Comparison of ENCODE assay signal across 8 cellular contexts in the genomic region with DNA sequence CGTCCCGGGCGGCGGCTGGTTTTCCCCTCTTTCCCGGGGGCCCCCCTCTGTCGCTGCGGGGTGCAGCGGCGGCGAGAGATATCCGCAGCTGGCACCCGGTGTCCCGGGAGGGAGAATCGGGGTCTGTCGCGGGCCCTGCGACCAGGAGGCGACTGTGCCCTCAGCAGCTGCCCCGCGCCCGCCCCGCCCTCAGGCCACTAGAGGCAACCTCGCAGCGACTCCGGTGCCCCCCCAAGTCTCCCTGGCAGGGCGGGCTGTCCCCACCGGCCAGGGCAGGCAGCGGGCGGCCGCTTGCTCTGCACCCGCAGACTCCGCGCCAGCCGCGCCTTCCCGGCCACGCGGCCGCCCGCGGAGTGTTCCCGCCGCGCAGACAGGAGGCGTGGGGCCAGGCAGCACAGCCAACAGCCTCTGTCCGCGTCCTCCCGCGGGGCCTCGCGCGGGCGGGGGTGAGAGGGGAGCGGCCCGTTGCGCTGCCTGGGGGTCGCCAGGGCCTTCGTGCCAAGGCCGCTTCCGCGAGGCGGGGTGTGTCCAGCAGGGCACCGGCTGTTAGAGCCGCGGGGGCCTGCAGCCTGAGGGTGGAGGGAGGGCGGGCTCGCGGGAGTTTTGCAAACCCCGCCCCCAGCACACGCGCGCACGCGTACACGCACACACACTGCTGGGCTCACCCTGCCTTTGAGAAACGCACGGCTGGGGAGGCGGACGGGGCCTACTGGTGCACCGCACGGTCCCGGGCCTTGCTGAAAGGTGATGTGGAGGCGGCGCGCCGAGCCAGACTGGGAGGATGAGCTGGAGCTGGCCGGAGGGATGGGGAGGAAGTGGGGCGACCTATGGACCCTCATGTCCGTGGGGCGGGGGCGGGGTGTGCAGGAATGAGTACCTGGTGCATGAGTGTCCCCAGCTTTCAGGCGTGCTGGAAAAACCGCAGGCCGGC. TPM values are rescaled to one million over a fixed set of nuclear protein-coding genes. Genes with fewer than 3 reads are reported as not detected.
DNase-seq lines count a peak whose midpoint lies in the region; ATAC-seq, FAIRE-seq and TF ChIP-seq lines count a peak whose summit lies in the region.

No MANE protein-coding gene starts in this region.

- no peaks in the 10 kb centered on the region for H3K36me3 ChIP-seq in SK-N-MC (ENCODE audit: insufficient read depth, low read length)

- DNase-seq in GM12891 (ENCODE audit: insufficient read length, low spot score) (peak; percentile 70), SK-N-MC (ENCODE audit: low read depth, low spot score) (no peak), hepatic stellate cell (ENCODE audit: low spot score) (peak; percentile 65), NCI-H1930 (lab: John Stamatoyannopoulos, UW) (no peak), NCI-H128 (lab: John Stamatoyannopoulos, UW; ENCODE audit: unreplicated experiment) (no peak)
- DNase-seq in activated naive CD8-positive, alpha-beta T cell treated with anti-CD3 and anti-CD28 coated beads, Interleukin-2, amount 50 U/mL, for 16 hours (ENCODE audit: low read depth, low spot score) = peak; percentile 38
- DNase-seq in stimulated activated CD4-positive, alpha-beta T cell treated with anti-CD3 and anti-CD28 coated beads, Interleukin-1b, Interleukin-23, amount 100 ng/mL, for 1 hour (ENCODE audit: low read depth in 2 of 2) = peak; percentile 8 to 43

- no peak for TF ChIP-seq POLR2A in GM12891 (IDR thresholded peaks at IDR 0.05; ENCODE audit: low read depth, low read length)

- no peak overlapping the region for H3K9ac ChIP-seq in SK-N-MC (ENCODE audit: insufficient read length)

- H3K4me3 ChIP-seq in SK-N-MC = peak overlapping the region; percentile 58

- H3K9me3 ChIP-seq in SK-N-MC (ENCODE audit: low read depth, low read length) = no peaks in the 10 kb centered on the region

- FAIRE-seq in GM12891 (lab: Jason Lieb, UNC) = peak; percentile 94

- H3K27ac ChIP-seq in SK-N-MC = no peak overlapping the region

- ATAC-seq in HG02678 (IDR thresholded peaks at IDR 0.05; ENCODE audit: unreplicated experiment) = peak; percentile 86

TF ChIP-seq in GM12891, 5 proteins besides CTCF, POLR2A, EP300 and RAD21:
- no peak for TF ChIP-seq TAF1 (IDR thresholded peaks at IDR 0.05; ENCODE audit: low read depth, low read length)
- no peak for TF ChIP-seq POLR2AphosphoS5 (IDR thresholded peaks at IDR 0.05; ENCODE audit: low read depth, low read length)
- TF ChIP-seq PAX5 (IDR thresholded peaks at IDR 0.05; ENCODE audit: insufficient read depth, low read length, severe bottlenecking) = no peak
- no peak for TF ChIP-seq POU2F2 (IDR thresholded peaks at IDR 0.05; ENCODE audit: low read depth, low read length)
- no peak for TF ChIP-seq SPI1 (IDR thresholded peaks at IDR 0.05; ENCODE audit: low read depth, low read length)

RNA-seq across cellular contexts. Expression of gene KIAA1614, which starts 41.4 kb away (rescaled TPM):
- polyA plus RNA-seq in GM12891 (2012; ENCODE audit: low read depth, missing spikeins) = 0.35 TPM

Comparison
In these comparisons a context has a peak if more than half of its experiments do, and no peak if none do; other contexts are left out.
1. DNase-seq: peak in GM12891 (single experiment), activated naive CD8-positive, alpha-beta T cell treated with anti-CD3 and anti-CD28 coated beads, Interleukin-2, amount 50 U/mL, for 16 hours (single experiment), hepatic stellate cell (single experiment) and stimulated activated CD4-positive, alpha-beta T cell treated with anti-CD3 and anti-CD28 coated beads, Interleukin-1b, Interleukin-23, amount 100 ng/mL, for 1 hour (2 of 2); none in SK-N-MC (single experiment), NCI-H1930 (0 of 2) and NCI-H128 (single experiment).